Comparison of ENCODE assay signal across 8 cellular contexts in the genomic region with DNA sequence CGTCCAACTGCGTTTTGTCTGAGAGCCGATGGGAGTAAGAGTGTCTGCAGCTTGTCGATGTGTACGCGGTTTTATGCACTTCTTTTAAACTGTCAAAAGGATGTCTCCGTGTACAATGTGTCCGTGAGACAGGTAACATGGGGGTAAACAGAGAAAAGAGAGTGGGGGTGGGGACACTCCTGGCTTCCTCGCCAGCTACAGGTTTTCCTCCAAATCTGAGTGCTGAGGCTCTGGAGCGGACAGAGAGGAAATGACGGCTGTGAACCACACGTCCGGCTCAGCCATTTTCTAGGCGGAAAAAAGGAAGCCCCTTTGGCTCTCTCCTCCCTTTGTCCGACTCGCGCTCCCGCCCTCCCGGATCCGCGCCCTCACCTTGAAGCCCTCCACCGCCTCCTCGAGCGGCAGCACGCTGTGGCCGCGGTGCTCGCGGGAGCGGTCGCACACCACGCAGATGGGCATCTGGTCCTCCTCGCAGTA. TPM values are rescaled to one million over a fixed set of nuclear protein-coding genes. Genes with fewer than 3 reads are reported as not detected.
DNase-seq lines count a peak whose midpoint lies in the region; ATAC-seq and TF ChIP-seq lines count a peak whose summit lies in the region.

No MANE protein-coding gene starts in this region.

- H3K4me1 ChIP-seq in ACC112 (ENCODE audit: control insufficient read depth, insufficient read depth, low read length, unreplicated experiment) (peaks cover 19% of the 10 kb centered on the region), vagina (peaks cover 41% of the 10 kb centered on the region)

- H3K27me3 Mint-ChIP-seq in activated T-cell treated with anti-CD3 and anti-CD28 coated beads, Interleukin-2, amount 50 U/mL, for 4 hours (ENCODE audit: low read depth) = no peaks in the 10 kb centered on the region
- H3K27me3 Mint-ChIP-seq in nephron (ENCODE audit: low read depth) = no peaks in the 10 kb centered on the region

- intact Hi-C loops in vagina (cut with DNase I) = no loop called here

- DNase-seq in NCI-H69 (lab: John Stamatoyannopoulos, UW) (peak; percentile 73), fibroblast of the aortic adventitia (ENCODE audit: low read depth) (peak; percentile 45), vagina (ENCODE audit: extremely low spot score in 2 of 2) (no peak)
- DNase-seq in activated T-cell treated with anti-CD3 and anti-CD28 coated beads, Interleukin-2, amount 50 U/mL, for 4 hours = no peak

- H3K9me3 ChIP-seq in vagina = no peaks in the 10 kb centered on the region

- H3K4me3 ChIP-seq in ACC112 (ENCODE audit: low read depth, low read length) (peak overlapping the region; percentile 86), fibroblast of the aortic adventitia (ENCODE audit: low read depth, low read length) (peak overlapping the region; percentile 96), vagina (peak overlapping the region; percentile 54 to 79)

- H3K4me3 Mint-ChIP-seq in activated T-cell treated with anti-CD3 and anti-CD28 coated beads, Interleukin-2, amount 50 U/mL, for 4 hours = peak overlapping the region; percentile 88
- peak overlapping the region; percentile 89 to 96 (median 90) for H3K4me3 Mint-ChIP-seq in nephron

- peaks cover 35% of the 10 kb centered on the region for H3K36me3 Mint-ChIP-seq in activated T-cell treated with anti-CD3 and anti-CD28 coated beads, Interleukin-2, amount 50 U/mL, for 4 hours (ENCODE audit: insufficient read depth)
- H3K36me3 Mint-ChIP-seq in nephron (ENCODE audit: low read depth) = peaks cover 42% of the 10 kb centered on the region

- no peak for TF ChIP-seq CTCF in fibroblast of the aortic adventitia (IDR thresholded peaks at IDR 0.05; ENCODE audit: insufficient read depth, low read length)
- TF ChIP-seq CTCF in nephron (IDR thresholded peaks at IDR 0.05; ENCODE audit: unreplicated experiment in 3 of 3) = no peak
- no peak for TF ChIP-seq CTCF in vagina (IDR thresholded peaks at IDR 0.05)

- peak overlapping the region; percentile 90 for H2AFZ ChIP-seq in ACC112 (ENCODE audit: low read length, unreplicated experiment)

- H3K27ac ChIP-seq in ACC112 (ENCODE audit: low read depth, low read length) = peak overlapping the region; percentile 54
- H3K27ac ChIP-seq in vagina = peak overlapping the region; percentile 87

- peak overlapping the region; percentile 93 to 98 (median 95) for H3K27ac Mint-ChIP-seq in nephron

- H3K79me2 ChIP-seq in ACC112 (ENCODE audit: control insufficient read depth, insufficient read depth, low read length, unreplicated experiment) = peaks cover 54% of the 10 kb centered on the region

- no peaks in the 10 kb centered on the region for H3K27me3 ChIP-seq in ACC112 (ENCODE audit: insufficient read depth, low read length)
- no peaks in the 10 kb centered on the region for H3K27me3 ChIP-seq in vagina

- peaks cover 47% of the 10 kb centered on the region for H3K4me1 Mint-ChIP-seq in activated T-cell treated with anti-CD3 and anti-CD28 coated beads, Interleukin-2, amount 50 U/mL, for 4 hours (ENCODE audit: low read depth)
- peaks cover 24% of the 10 kb centered on the region for H3K4me1 Mint-ChIP-seq in nephron

- TF ChIP-seq POLR2A in vagina (IDR thresholded peaks at IDR 0.05) = no peak

- peaks cover 28% of the 10 kb centered on the region for H3K36me3 ChIP-seq in ACC112 (ENCODE audit: insufficient read depth, low read length)
- peaks cover 0 to 25% of the 10 kb centered on the region in 2 donors for H3K36me3 ChIP-seq in vagina

- no peaks in the 10 kb centered on the region for H3K9me3 Mint-ChIP-seq in activated T-cell treated with anti-CD3 and anti-CD28 coated beads, Interleukin-2, amount 50 U/mL, for 4 hours
- no peaks in the 10 kb centered on the region for H3K9me3 Mint-ChIP-seq in nephron

- peak; percentile 41 for ATAC-seq in GM18511 (IDR thresholded peaks at IDR 0.05; ENCODE audit: unreplicated experiment)
- peak; percentile 29 for ATAC-seq in HG02938 (IDR thresholded peaks at IDR 0.05; ENCODE audit: unreplicated experiment)
- ATAC-seq in activated T-cell treated with anti-CD3 and anti-CD28 coated beads, Interleukin-2, amount 50 U/mL, for 4 hours = peak; percentile 26 to 27

RNA-seq across cellular contexts. Expression of a gene that starts 0.9 kb away (rescaled TPM):
- 10 to 100 TPM; 54.7 to 64.4 (median 58.4) TPM for total RNA-seq in activated T-cell treated with anti-CD3 and anti-CD28 coated beads, Interleukin-2, amount 50 U/mL, for 4 hours
- total RNA-seq in fibroblast of the aortic adventitia (ENCODE audit: low replicate concordance) (32.7 and 49.7 TPM in 2 replicates), vagina (58.4 TPM)

Comparison
In these comparisons a context has a peak if more than half of its experiments do, and no peak if none do; other contexts are left out.
1. DNase-seq: peak in NCI-H69 (single experiment) and fibroblast of the aortic adventitia (single experiment); none in activated T-cell treated with anti-CD3 and anti-CD28 coated beads, Interleukin-2, amount 50 U/mL, for 4 hours (single experiment) and vagina (0 of 2).
2. Peak in every context shown above with its lines, with median percentiles within 50 percentile points of each other: H3K4me3 ChIP-seq and ATAC-seq.